In genomic region chr21:38531610-38532009, GRCh38 we compare ENCODE assay signal across 21 cellular contexts. TPM values are rescaled to one million over a fixed set of nuclear protein-coding genes. Genes with fewer than 3 reads are reported as not detected.
DNase-seq lines count a peak whose midpoint lies in the region; ATAC-seq and TF ChIP-seq lines count a peak whose summit lies in the region.
"Had no signal": no experiment of that assay in that cellular context is flagged by ENCODE, and none has a peak within 500 bp of the region (broad histone marks: within the 10 kb centered on the region; RNA-seq: fewer than 3 reads in every experiment).

No MANE protein-coding gene starts in this region.

- H3K27ac ChIP-seq in BLaER1 treated with 17β-estradiol and CSF1 and Interleukin-3, amounts not matched to agents 10 nM and 100 nM: no peak overlapping the region
- H3K27ac ChIP-seq in thoracic aorta: peak overlapping the region; percentile 36 to 73
- H3K27ac ChIP-seq: lower lobe of right lung, Peyer's patch, right atrium auricular region had no signal

- peaks cover 22% of the 10 kb centered on the region for H3K4me1 Mint-ChIP-seq in brain
- H3K4me1 Mint-ChIP-seq: immature natural killer cell had no signal

- H4K20me1 ChIP-seq in BLaER1 treated with 17β-estradiol and CSF1 and Interleukin-3, amounts not matched to agents 10 nM and 100 nM: no peaks in the 10 kb centered on the region

- no peaks in the 10 kb centered on the region for H3K36me3 Mint-ChIP-seq in brain
- H3K36me3 Mint-ChIP-seq: immature natural killer cell had no signal

- peaks cover 0 to 11% (median 2%) of the 10 kb centered on the region in 10 experiments; a peak in 8 of 20 replicates for H3K4me1 ChIP-seq in BLaER1 treated with 17β-estradiol and CSF1 and Interleukin-3, amounts not matched to agents 10 nM and 100 nM
- H3K4me1 ChIP-seq in thoracic aorta (ENCODE audit: control insufficient read depth in 1 of 2, low read depth in 2 of 2): peaks cover 3 to 28% of the 10 kb centered on the region in 2 donors
- H3K4me1 ChIP-seq: lower lobe of right lung, Peyer's patch, right atrium auricular region had no signal

- H3K9me3 Mint-ChIP-seq in brain: peaks cover 0 to 2% (median 0%) of the 10 kb centered on the region in 5 experiments
- H3K9me3 Mint-ChIP-seq: immature natural killer cell; T-helper 2 cell treated with Interferon-gamma antibody and Interleukin-4, amounts not matched to agents 5 μg/mL and 100 μg/mL, for 36 hours had no signal

- H3K4me3 ChIP-seq in BLaER1 treated with 17β-estradiol and CSF1 and Interleukin-3, amounts not matched to agents 10 nM and 100 nM: no peak overlapping the region
- H3K4me3 ChIP-seq in foreskin fibroblast (ENCODE audit: low read depth in 1 of 2, low read length in 2 of 2): no peak overlapping the region
- H3K4me3 ChIP-seq in thoracic aorta: peak overlapping the region; percentile 44
- H3K4me3 ChIP-seq: lower lobe of right lung, Peyer's patch, right atrium auricular region had no signal

- TF ChIP-seq CTCF in brain (conservative IDR thresholded peaks at IDR 0.05) (no peak), foreskin fibroblast (IDR thresholded peaks at IDR 0.05; ENCODE audit: low read depth, low read length) (no peak), thoracic aorta (IDR thresholded peaks at IDR 0.05) (no peak)

- H3K27me3 ChIP-seq in BLaER1 treated with 17β-estradiol and CSF1 and Interleukin-3, amounts not matched to agents 10 nM and 100 nM: no peaks in the 10 kb centered on the region
- H3K27me3 ChIP-seq in thoracic aorta (replicated peaks; ENCODE audit: insufficient read depth): no peaks in the 10 kb centered on the region
- H3K27me3 ChIP-seq: Peyer's patch, right atrium auricular region had no signal

- H3K27me3 Mint-ChIP-seq in brain: peaks cover 4% of the 10 kb centered on the region

- DNase-seq in foreskin fibroblast (peak; percentile 2 to 24), thoracic aorta (ENCODE audit: low spot score) (no peak), RKO (ENCODE audit: low spot score) (no peak), NCI-H2107 treated with DMSO at 0.1 percent for 48 hours (lab: John Stamatoyannopoulos, UW; ENCODE audit: unreplicated experiment) (no peak)
- DNase-seq: activated CD8-positive, alpha-beta memory T cell treated with anti-CD3 and anti-CD28 coated beads, Interleukin-2, amount 50 U/mL, for 4 hours; central memory CD4-positive, alpha-beta T cell; effector CD4-positive, alpha-beta T cell; immature natural killer cell; lower lobe of right lung; NCI-H1105; NCI-H2081; occipital lobe; Peyer's patch had no signal

- no peak overlapping the region for H3K9ac ChIP-seq in BLaER1 treated with 17β-estradiol and CSF1 and Interleukin-3, amounts not matched to agents 10 nM and 100 nM

- no peaks in the 10 kb centered on the region for H3K36me3 ChIP-seq in BLaER1 treated with 17β-estradiol and CSF1 and Interleukin-3, amounts not matched to agents 10 nM and 100 nM
- H3K36me3 ChIP-seq in thoracic aorta: no peaks in the 10 kb centered on the region
- H3K36me3 ChIP-seq: lower lobe of right lung, Peyer's patch, right atrium auricular region had no signal

- ATAC-seq in thoracic aorta (ENCODE audit: insufficient number of reproducible peaks, low FRiP score, low read depth) (peak; percentile 77), HG03565 (IDR thresholded peaks at IDR 0.05; ENCODE audit: unreplicated experiment) (no peak)
- ATAC-seq: esophagus mucosa, HepG2, lower lobe of right lung had no signal

- H3K4me3 Mint-ChIP-seq in brain: no peak overlapping the region
- H3K4me3 Mint-ChIP-seq: immature natural killer cell; T-helper 2 cell treated with Interferon-gamma antibody and Interleukin-4, amounts not matched to agents 5 μg/mL and 100 μg/mL, for 36 hours had no signal

- no peaks in the 10 kb centered on the region for H3K9me3 ChIP-seq in BLaER1 treated with 17β-estradiol and CSF1 and Interleukin-3, amounts not matched to agents 10 nM and 100 nM (replicated peaks in 1 of 11)
- H3K9me3 ChIP-seq in thoracic aorta: no peaks in the 10 kb centered on the region
- H3K9me3 ChIP-seq: lower lobe of right lung, Peyer's patch, right atrium auricular region had no signal

- H3K27ac Mint-ChIP-seq in brain: peak overlapping the region in 3 of 5 experiments; percentile 6 to 48 (median 27)
- H3K27ac Mint-ChIP-seq: immature natural killer cell; T-helper 2 cell treated with Interferon-gamma antibody and Interleukin-4, amounts not matched to agents 5 μg/mL and 100 μg/mL, for 36 hours had no signal

- peak overlapping the region in 6 of 11 experiments; percentile 4 to 48 (median 14); a peak in 7 of 22 replicates for H3K4me2 ChIP-seq in BLaER1 treated with 17β-estradiol and CSF1 and Interleukin-3, amounts not matched to agents 10 nM and 100 nM

RNA-seq across cellular contexts. Expression of gene ERG, which starts 33.3 kb away (rescaled TPM):
- 2.8 TPM for polyA plus RNA-seq in brain (ENCODE audit: insufficient read depth, low read depth, low replicate concordance)
- 100 to 1,000 TPM in 1 of 2 donors, 10 to 100 TPM in 1; 40.2 to 177 TPM for total RNA-seq in thoracic aorta
- total RNA-seq: HepG2, NCI-H460 had no signal
- polyA plus RNA-seq: HepG2, immature natural killer cell had no signal

Comparison
In these comparisons a context has a peak if more than half of its experiments do, and no peak if none do; other contexts are left out.
1. H3K27ac ChIP-seq: peak in thoracic aorta (2 of 2); none in BLaER1 treated with 17β-estradiol and CSF1 and Interleukin-3, amounts not matched to agents 10 nM and 100 nM (0 of 11).
2. DNase-seq: peak in foreskin fibroblast (2 of 2); none in thoracic aorta (single experiment), RKO (single experiment) and NCI-H2107 treated with DMSO at 0.1 percent for 48 hours (single experiment).